26 cellular contexts compared by ENCODE assay signal in genomic region chr15:99291643-99292042, GRCh38.
"Had no signal": no experiment of that assay in that cellular context is flagged by ENCODE, and none has a peak within 500 bp of the region (broad histone marks: within the 10 kb centered on the region; RNA-seq: fewer than 3 reads in every experiment).

No MANE protein-coding gene starts in this region.

- H3K4me1 ChIP-seq: colonic mucosa, left lung had no signal

- H3K27ac ChIP-seq: colonic mucosa, epithelial cell of prostate, esophagus squamous epithelium, gastrocnemius medialis, heart right ventricle, left lung, lower lobe of right lung had no signal

- H3K27me3 ChIP-seq: colonic mucosa, esophagus squamous epithelium, gastrocnemius medialis, heart right ventricle, left lung had no signal

- H3K4me3 Mint-ChIP-seq: dendritic cell treated with granulocyte-macrophage colony-stimulating factor and Interleukin-4, amounts not matched to agents 40 ng/mL and 50 ng/mL, for 4 days; mesothelial cell of epicardium; naive B cell had no signal

- H3K36me3 ChIP-seq: colonic mucosa, left lung had no signal

- H3K4me3 ChIP-seq: colonic mucosa, esophagus squamous epithelium, gastrocnemius medialis, heart right ventricle, left lung, lower lobe of right lung, mucosa of descending colon had no signal

- H3K27me3 Mint-ChIP-seq: dendritic cell treated with granulocyte-macrophage colony-stimulating factor and Interleukin-4, amounts not matched to agents 40 ng/mL and 50 ng/mL, for 4 days; naive B cell had no signal

- FAIRE-seq: islet of Langerhans, keratinocyte had no signal

- ATAC-seq: esophagus mucosa, gastrocnemius medialis, heart right ventricle, left cardiac atrium, left lung, left ventricle myocardium superior, lower lobe of right lung, mucosa of descending colon had no signal

- H3K9me3 ChIP-seq: colonic mucosa, esophagus squamous epithelium, gastrocnemius medialis, lower lobe of right lung, mucosa of descending colon had no signal

- H3K27ac Mint-ChIP-seq: dendritic cell treated with granulocyte-macrophage colony-stimulating factor and Interleukin-4, amounts not matched to agents 40 ng/mL and 50 ng/mL, for 4 days; mesothelial cell of epicardium; naive B cell had no signal

- DNase-seq: colonic mucosa; cortex of kidney; effector CD4-positive, alpha-beta T cell; effector memory CD4-positive, alpha-beta T cell; erythroblast; esophagus squamous epithelium; foreskin fibroblast; foreskin melanocyte; gastrocnemius medialis; glutamatergic neuron; head of caudate nucleus; heart right ventricle; hippocampal formation; left cardiac atrium; left lung; left ventricle myocardium superior; lower lobe of right lung; mesenchymal stem cell; mucosa of descending colon; naive B cell had no signal
